ENCODE assay signal across 19 cellular contexts in genomic region chr12:41684997-41685396, GRCh38.
DNase-seq lines count a peak whose midpoint lies in the region; ATAC-seq and TF ChIP-seq lines count a peak whose summit lies in the region.
"Had no signal": no experiment of that assay in that cellular context is flagged by ENCODE, and none has a peak within 500 bp of the region (broad histone marks: within the 10 kb centered on the region; RNA-seq: fewer than 3 reads in every experiment).

No MANE protein-coding gene starts in this region.

- TF ChIP-seq POLR2A in upper lobe of left lung (IDR thresholded peaks at IDR 0.05) = no peak

- H3K36me3 ChIP-seq in upper lobe of left lung = no peaks in the 10 kb centered on the region
- H3K36me3 ChIP-seq: suprapubic skin, WERI-Rb-1 had no signal

- H3K27me3 Mint-ChIP-seq in activated CD4-positive, alpha-beta T cell treated with anti-CD3 and anti-CD28 coated beads, Interleukin-2, amount 10 ng/mL, durations not matched to agents 24 days and 14 days = no peaks in the 10 kb centered on the region
- H3K27me3 Mint-ChIP-seq: activated naive CD8-positive, alpha-beta T cell treated with anti-CD3 and anti-CD28 coated beads, Interleukin-2, amount 50 U/mL, for 24 hours had no signal

- DNase-seq in NCI-H2081 (lab: John Stamatoyannopoulos, UW) = peak; percentile 44 to 50
- no peak for DNase-seq in NCI-H2081 treated with DMSO at 0.1 percent for 48 hours (lab: John Stamatoyannopoulos, UW)
- DNase-seq in NCI-H82 (lab: John Stamatoyannopoulos, UW) = peak; percentile 75
- peak in 1 of 2 donors; percentile 25 for DNase-seq in foreskin keratinocyte
- DNase-seq in upper lobe of left lung = no peak
- no peak for DNase-seq in caudate nucleus (lab: John Stamatoyannopoulos, UW)
- no peak for DNase-seq in activated CD4-positive, alpha-beta T cell treated with anti-CD3 and anti-CD28 coated beads, Interleukin-2, amount 10 ng/mL, durations not matched to agents 24 days and 14 days
- DNase-seq: activated naive CD8-positive, alpha-beta T cell treated with anti-CD3 and anti-CD28 coated beads, Interleukin-2, amount 50 U/mL, for 24 hours; head of caudate nucleus; immature natural killer cell; MM.1S; natural killer cell; NCI-H2171; SHP77; WERI-Rb-1 had no signal

- H3K36me3 Mint-ChIP-seq in activated CD4-positive, alpha-beta T cell treated with anti-CD3 and anti-CD28 coated beads, Interleukin-2, amount 10 ng/mL, durations not matched to agents 24 days and 14 days (ENCODE audit: low read depth) = no peaks in the 10 kb centered on the region
- H3K36me3 Mint-ChIP-seq: immature natural killer cell, natural killer cell had no signal

- no peak overlapping the region for H3K27ac Mint-ChIP-seq in activated CD4-positive, alpha-beta T cell treated with anti-CD3 and anti-CD28 coated beads, Interleukin-2, amount 10 ng/mL, durations not matched to agents 24 days and 14 days
- H3K27ac Mint-ChIP-seq: activated naive CD8-positive, alpha-beta T cell treated with anti-CD3 and anti-CD28 coated beads, Interleukin-2, amount 50 U/mL, for 24 hours; immature natural killer cell; natural killer cell had no signal

- no peak overlapping the region for H3K4me3 ChIP-seq in upper lobe of left lung
- H3K4me3 ChIP-seq: skin epidermis, suprapubic skin had no signal

- H3K27me3 ChIP-seq in foreskin keratinocyte (no peaks in the 10 kb centered on the region), upper lobe of left lung (no peaks in the 10 kb centered on the region)
- H3K27me3 ChIP-seq: suprapubic skin had no signal

- no peaks in the 10 kb centered on the region for H3K4me1 Mint-ChIP-seq in activated CD4-positive, alpha-beta T cell treated with anti-CD3 and anti-CD28 coated beads, Interleukin-2, amount 10 ng/mL, durations not matched to agents 24 days and 14 days
- H3K4me1 Mint-ChIP-seq: activated naive CD8-positive, alpha-beta T cell treated with anti-CD3 and anti-CD28 coated beads, Interleukin-2, amount 50 U/mL, for 24 hours; immature natural killer cell; natural killer cell had no signal

- no peaks in the 10 kb centered on the region for H3K9me3 Mint-ChIP-seq in activated CD4-positive, alpha-beta T cell treated with anti-CD3 and anti-CD28 coated beads, Interleukin-2, amount 10 ng/mL, durations not matched to agents 24 days and 14 days
- H3K9me3 Mint-ChIP-seq: activated naive CD8-positive, alpha-beta T cell treated with anti-CD3 and anti-CD28 coated beads, Interleukin-2, amount 50 U/mL, for 24 hours had no signal

- peak; percentile 33 for ATAC-seq in foreskin keratinocyte
- no peak for ATAC-seq in upper lobe of left lung (ENCODE audit: low FRiP score in 2 of 2)
- ATAC-seq in GM18502 (IDR thresholded peaks at IDR 0.05; ENCODE audit: poor library complexity, unreplicated experiment) = no peak
- ATAC-seq: activated naive CD8-positive, alpha-beta T cell treated with anti-CD3 and anti-CD28 coated beads, Interleukin-2, amount 50 U/mL, for 24 hours; esophagus mucosa; natural killer cell had no signal

- TF ChIP-seq CTCF in foreskin keratinocyte (conservative IDR thresholded peaks at IDR 0.05) (no peak), upper lobe of left lung (IDR thresholded peaks at IDR 0.05) (peak in 4 of 6 experiments; percentile 37 to 66 (median 38))

- H3K9me3 ChIP-seq in upper lobe of left lung = no peaks in the 10 kb centered on the region
- H3K9me3 ChIP-seq: suprapubic skin had no signal

- no peak overlapping the region for H3K4me3 Mint-ChIP-seq in activated CD4-positive, alpha-beta T cell treated with anti-CD3 and anti-CD28 coated beads, Interleukin-2, amount 10 ng/mL, durations not matched to agents 24 days and 14 days
- H3K4me3 Mint-ChIP-seq: activated naive CD8-positive, alpha-beta T cell treated with anti-CD3 and anti-CD28 coated beads, Interleukin-2, amount 50 U/mL, for 24 hours; immature natural killer cell; natural killer cell had no signal

- H3K27ac ChIP-seq in foreskin keratinocyte = no peak overlapping the region
- H3K27ac ChIP-seq in upper lobe of left lung = no peak overlapping the region
- H3K27ac ChIP-seq in caudate nucleus (ENCODE audit: low read depth, low read length) = no peak overlapping the region
- H3K27ac ChIP-seq: skin epidermis, suprapubic skin, WERI-Rb-1 had no signal

- intact Hi-C loops in activated CD4-positive, alpha-beta T cell treated with anti-CD3 and anti-CD28 coated beads, Interleukin-2, amount 10 ng/mL, durations not matched to agents 24 days and 14 days (cut with micrococcal nuclease) = no loop called here

- no peaks in the 10 kb centered on the region for H3K4me1 ChIP-seq in foreskin keratinocyte
- no peaks in the 10 kb centered on the region for H3K4me1 ChIP-seq in upper lobe of left lung
- H3K4me1 ChIP-seq: suprapubic skin had no signal

- TF ChIP-seq EP300 in upper lobe of left lung (IDR thresholded peaks at IDR 0.05) = no peak

Comparison
In these comparisons a context has a peak if more than half of its experiments do, and no peak if none do; other contexts are left out.
1. DNase-seq: peak in NCI-H2081 (2 of 2) and NCI-H82 (single experiment); none in NCI-H2081 treated with DMSO at 0.1 percent for 48 hours (single experiment), upper lobe of left lung (0 of 2), caudate nucleus (0 of 61) and activated CD4-positive, alpha-beta T cell treated with anti-CD3 and anti-CD28 coated beads, Interleukin-2, amount 10 ng/mL, durations not matched to agents 24 days and 14 days (single experiment).